ENCODE assay signal across 11 cellular contexts in genomic region chr9:37938121-37938906, GRCh38. TPM values are rescaled to one million over a fixed set of nuclear protein-coding genes. Genes with fewer than 3 reads are reported as not detected.
DNase-seq lines count a peak whose midpoint lies in the region; ATAC-seq and TF ChIP-seq lines count a peak whose summit lies in the region.
"Had no signal": no experiment of that assay in that cellular context is flagged by ENCODE, and none has a peak within 500 bp of the region (broad histone marks: within the 10 kb centered on the region; RNA-seq: fewer than 3 reads in every experiment).

No MANE protein-coding gene starts in this region.

- no peaks in the 10 kb centered on the region for H3K9me2 ChIP-seq in SK-N-SH

- intact Hi-C loops in activated CD4-positive, alpha-beta T cell treated with anti-CD3 and anti-CD28 coated beads for 36 hours (cut with DNase I, micrococcal nuclease): no loop called here
- intact Hi-C loops in CD14-positive monocyte (cut with micrococcal nuclease): no loop called here

- H3K4me3 ChIP-seq in SK-N-SH (ENCODE audit: low read depth in 2 of 2, low read length in 1 of 2): peak overlapping the region; percentile 25 to 29; a peak in 2 of 4 replicates
- no peak overlapping the region for H3K4me3 ChIP-seq in osteoblast (ENCODE audit: insufficient read depth, low read length)
- H3K4me3 ChIP-seq: thyroid gland had no signal

- H3K27me3 Mint-ChIP-seq in activated CD4-positive, alpha-beta T cell treated with anti-CD3 and anti-CD28 coated beads for 36 hours: no peaks in the 10 kb centered on the region
- no peaks in the 10 kb centered on the region for H3K27me3 Mint-ChIP-seq in naive thymus-derived CD8-positive, alpha-beta T cell
- peaks cover 0 to 3% (median 2%) of the 10 kb centered on the region in 3 donors for H3K27me3 Mint-ChIP-seq in CD14-positive monocyte (ENCODE audit: low read depth in 3 of 3)

- H3K36me3 ChIP-seq in SK-N-SH (replicated peaks in 1 of 2; ENCODE audit: control insufficient read depth in 1 of 2, insufficient read depth in 2 of 2, low read length in 1 of 2) (peaks cover 12 to 15% of the 10 kb centered on the region in 2 experiments), osteoblast (ENCODE audit: insufficient read depth, low read length) (peaks cover 2% of the 10 kb centered on the region)
- H3K36me3 ChIP-seq: thyroid gland had no signal

- DNase-seq in GM04503 (ENCODE audit: low read depth) (peak; percentile 49), SK-N-SH (peak; percentile 79), foreskin melanocyte (peak; percentile 23), osteoblast (ENCODE audit: insufficient read length, low spot score, missing footprints) (peak; percentile 90), midbrain (lab: John Stamatoyannopoulos, UW) (no peak), CD14-positive monocyte (ENCODE audit: low spot score) (no peak)
- DNase-seq in activated CD4-positive, alpha-beta T cell treated with anti-CD3 and anti-CD28 coated beads for 36 hours: no peak
- DNase-seq in naive thymus-derived CD8-positive, alpha-beta T cell: no peak
- DNase-seq: effector CD8-positive, alpha-beta T cell; NCI-H187; thyroid gland had no signal

- no peaks in the 10 kb centered on the region for H3K36me3 Mint-ChIP-seq in activated CD4-positive, alpha-beta T cell treated with anti-CD3 and anti-CD28 coated beads for 36 hours (ENCODE audit: low read depth)
- H3K36me3 Mint-ChIP-seq in naive thymus-derived CD8-positive, alpha-beta T cell: no peaks in the 10 kb centered on the region
- H3K36me3 Mint-ChIP-seq in CD14-positive monocyte: no peaks in the 10 kb centered on the region

- no peaks in the 10 kb centered on the region for H3K9me3 Mint-ChIP-seq in activated CD4-positive, alpha-beta T cell treated with anti-CD3 and anti-CD28 coated beads for 36 hours (ENCODE audit: low read depth)
- no peaks in the 10 kb centered on the region for H3K9me3 Mint-ChIP-seq in naive thymus-derived CD8-positive, alpha-beta T cell
- H3K9me3 Mint-ChIP-seq in CD14-positive monocyte: no peaks in the 10 kb centered on the region

- peak overlapping the region; percentile 58; the same call in 1 of the 2 replicates for H3K9ac ChIP-seq in SK-N-SH

- H3K4me1 ChIP-seq in SK-N-SH (ENCODE audit: control insufficient read depth in 1 of 2, insufficient read depth in 2 of 2, low read depth in 1 of 2, low read length in 1 of 2) (peaks cover 52 to 90% of the 10 kb centered on the region in 2 experiments), osteoblast (ENCODE audit: insufficient read depth, low read length) (peaks cover 50% of the 10 kb centered on the region)

- no peaks in the 10 kb centered on the region for H3K4me1 Mint-ChIP-seq in activated CD4-positive, alpha-beta T cell treated with anti-CD3 and anti-CD28 coated beads for 36 hours
- H3K4me1 Mint-ChIP-seq in naive thymus-derived CD8-positive, alpha-beta T cell: no peaks in the 10 kb centered on the region
- H3K4me1 Mint-ChIP-seq in CD14-positive monocyte: peaks cover 3% of the 10 kb centered on the region

- H3K9me3 ChIP-seq in SK-N-SH (no peaks in the 10 kb centered on the region), osteoblast (ENCODE audit: low read depth, low read length) (no peaks in the 10 kb centered on the region)
- H3K9me3 ChIP-seq: thyroid gland had no signal

- H3K27ac ChIP-seq in SK-N-SH (ENCODE audit: low read depth in 2 of 2, low read length in 1 of 2) (peak overlapping the region; percentile 94 to 100), osteoblast (ENCODE audit: low read depth, low read length) (peak overlapping the region; percentile 77)
- H3K27ac ChIP-seq: thyroid gland had no signal

- no peak overlapping the region; the same call in 1 of the 2 replicates for H2AFZ ChIP-seq in SK-N-SH (ENCODE audit: low read depth)
- H2AFZ ChIP-seq in osteoblast (ENCODE audit: low read length): no peak overlapping the region

- H3K27ac Mint-ChIP-seq in activated CD4-positive, alpha-beta T cell treated with anti-CD3 and anti-CD28 coated beads for 36 hours: no peak overlapping the region
- no peak overlapping the region for H3K27ac Mint-ChIP-seq in naive thymus-derived CD8-positive, alpha-beta T cell
- H3K27ac Mint-ChIP-seq in CD14-positive monocyte: peak overlapping the region in 2 of 7 donors; percentile 26 to 59

- 0 out of 2 replicates have a peak, but pooled peaks have one; percentile 13 for TF ChIP-seq CTCF in SK-N-SH (IDR thresholded peaks at IDR 0.05)
- no peak for TF ChIP-seq CTCF in osteoblast (IDR thresholded peaks at IDR 0.05; ENCODE audit: extremely low read depth, low read depth, low read length)
- no peak for TF ChIP-seq CTCF in CD14-positive monocyte (IDR thresholded peaks at IDR 0.05)

- CTCF ChIA-PET in SK-N-SH (lab: Yijun Ruan, JAX): interaction anchor here (0.9 to 3.5 kb wide), 12 partner anchors 9 to 273 kb away, joined by 3 to 41 read pairs (median 4); no protein-coding TSS in a partner anchor
- CTCF ChIA-PET in activated CD4-positive, alpha-beta T cell treated with anti-CD3 and anti-CD28 coated beads for 36 hours (lab: Charles Lee): interaction anchor here (0.6 kb wide), 1 partner anchor 841 kb away, joined by 3 read pairs; no protein-coding TSS in a partner anchor

- H3K79me2 ChIP-seq in SK-N-SH (ENCODE audit: insufficient read depth) (peaks cover 85% of the 10 kb centered on the region), osteoblast (ENCODE audit: insufficient read depth, low read length) (peaks cover 4% of the 10 kb centered on the region)

- H3K27me3 ChIP-seq in SK-N-SH (ENCODE audit: insufficient read depth) (no peaks in the 10 kb centered on the region), osteoblast (ENCODE audit: insufficient read depth, low read length) (no peaks in the 10 kb centered on the region)
- H3K27me3 ChIP-seq: thyroid gland had no signal

- peak; percentile 62 to 66 for TF ChIP-seq EP300 in SK-N-SH (IDR thresholded peaks at IDR 0.05; ENCODE audit: borderline replicate concordance in 1 of 2, low read depth in 1 of 2, low read length in 1 of 2)

- H3F3A ChIP-seq in SK-N-SH (replicated peaks; ENCODE audit: insufficient read depth): peaks cover 35% of the 10 kb centered on the region

- no peak overlapping the region for H3K4me3 Mint-ChIP-seq in activated CD4-positive, alpha-beta T cell treated with anti-CD3 and anti-CD28 coated beads for 36 hours
- H3K4me3 Mint-ChIP-seq in naive thymus-derived CD8-positive, alpha-beta T cell: no peak overlapping the region
- no peak overlapping the region for H3K4me3 Mint-ChIP-seq in CD14-positive monocyte

- TF ChIP-seq RAD21 in SK-N-SH (IDR thresholded peaks at IDR 0.05; ENCODE audit: low read length): peak; percentile 1; the same call in 1 of the 2 replicates

- H4K20me1 ChIP-seq in SK-N-SH (ENCODE audit: insufficient read depth): no peaks in the 10 kb centered on the region
- H4K20me1 ChIP-seq in osteoblast (ENCODE audit: insufficient read depth, low read length): no peaks in the 10 kb centered on the region

- POLR2A ChIA-PET in SK-N-SH (lab: Yijun Ruan, JAX): interaction anchor here (0.6 to 1.7 kb wide), 7 partner anchors 11 to 434 kb away, joined by 3 to 6 read pairs (median 5); no protein-coding TSS in a partner anchor
- POLR2A ChIA-PET in activated CD4-positive, alpha-beta T cell treated with anti-CD3 and anti-CD28 coated beads for 36 hours (lab: Charles Lee): no interaction called here
- POLR2A ChIA-PET in naive thymus-derived CD8-positive, alpha-beta T cell (lab: Charles Lee): no interaction called here

- ATAC-seq in activated CD4-positive, alpha-beta T cell treated with anti-CD3 and anti-CD28 coated beads for 36 hours: no peak
- no peak for ATAC-seq in naive thymus-derived CD8-positive, alpha-beta T cell

- 9% methylated on average over 17 of the region's 22 CpGs for WGBS in SK-N-SH (ENCODE audit: low lambda C conversion rate)

- H3K4me2 ChIP-seq in SK-N-SH (peak overlapping the region; percentile 78), osteoblast (ENCODE audit: insufficient read depth, low read length) (peak overlapping the region; percentile 4)

TF ChIP-seq in SK-N-SH, 30 proteins besides CTCF, POLR2A, EP300 and RAD21 (continues in another document):
- TF ChIP-seq, protein P1, sequence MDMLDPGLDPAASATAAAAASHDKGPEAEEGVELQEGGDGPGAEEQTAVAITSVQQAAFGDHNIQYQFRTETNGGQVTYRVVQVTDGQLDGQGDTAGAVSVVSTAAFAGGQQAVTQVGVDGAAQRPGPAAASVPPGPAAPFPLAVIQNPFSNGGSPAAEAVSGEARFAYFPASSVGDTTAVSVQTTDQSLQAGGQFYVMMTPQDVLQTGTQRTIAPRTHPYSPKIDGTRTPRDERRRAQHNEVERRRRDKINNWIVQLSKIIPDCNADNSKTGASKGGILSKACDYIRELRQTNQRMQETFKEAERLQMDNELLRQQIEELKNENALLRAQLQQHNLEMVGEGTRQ (IDR thresholded peaks at IDR 0.05; ENCODE audit: borderline replicate concordance, low read depth, low read length): no peak
- TF ChIP-seq FOXM1 (IDR thresholded peaks at IDR 0.05; ENCODE audit: low read depth) (no peak), GABPA (IDR thresholded peaks at IDR 0.05; ENCODE audit: low read depth) (no peak), TAF1 (IDR thresholded peaks at IDR 0.05; ENCODE audit: borderline replicate concordance, low read depth, low read length) (no peak), JUND (IDR thresholded peaks at IDR 0.05) (peak; percentile 72), GATA2 (CRISPR knock-in tag; IDR thresholded peaks at IDR 0.05) (peak; percentile 66), NFIC (IDR thresholded peaks at IDR 0.05; ENCODE audit: borderline replicate concordance) (no peak; the same call in 1 of the 2 replicates), TEAD4 (IDR thresholded peaks at IDR 0.05; ENCODE audit: borderline replicate concordance, insufficient read depth) (peak; percentile 25; the same call in 1 of the 2 replicates), FOXJ3 (CRISPR knock-in tag; IDR thresholded peaks at IDR 0.05) (no peak), RFX5 (IDR thresholded peaks at IDR 0.05; ENCODE audit: low read length) (no peak), SIN3A (IDR thresholded peaks at IDR 0.05; ENCODE audit: borderline replicate concordance, low read depth, low read length) (peak; percentile 26; the same call in 1 of the 2 replicates), TCF12 (IDR thresholded peaks at IDR 0.05) (peak; percentile 63), RCOR1 (IDR thresholded peaks at IDR 0.05; ENCODE audit: low read length) (peak; percentile 64; the same call in 1 of the 2 replicates), YY1 (IDR thresholded peaks at IDR 0.05; ENCODE audit: low read depth) (peak; percentile 44; the same call in 1 of the 2 replicates), EZH2phosphoT487 (IDR thresholded peaks at IDR 0.05; ENCODE audit: borderline replicate concordance, low read depth) (no peak)

RNA-seq across cellular contexts. Expression of gene SLC25A51, which starts 34.4 kb away (rescaled TPM):
- polyA plus RNA-seq in SK-N-SH (2012; rRNA removed) (13.3 and 14.9 TPM in 2 replicates), CD14-positive monocyte (1 to 10 TPM; 5.9 to 8.9 TPM)
- 13.0 and 16.1 TPM in 2 replicates for polyA plus RNA-seq in SK-N-SH (2012; cell fraction: cytosol; rRNA removed)
- polyA plus RNA-seq in SK-N-SH (2012; cell fraction: nucleus; rRNA removed): 15.7 and 22.1 TPM in 2 replicates
- 114 and 119 TPM in 2 replicates for total RNA-seq in osteoblast
- total RNA-seq in activated CD4-positive, alpha-beta T cell treated with anti-CD3 and anti-CD28 coated beads for 36 hours: 10 to 100 TPM; 25.5 to 29.4 TPM
- total RNA-seq in naive thymus-derived CD8-positive, alpha-beta T cell: 10 to 100 TPM; 32.5 to 35.1 TPM
- 10 to 100 TPM in 2 of 3 donors, 1 to 10 TPM in 1; 8.9 to 12.4 (median 12.3) TPM for polyA plus RNA-seq in naive thymus-derived CD8-positive, alpha-beta T cell

Comparison
In these comparisons a context has a peak if more than half of its experiments do, and no peak if none do; other contexts are left out.
1. DNase-seq: peak in GM04503 (single experiment), SK-N-SH (single experiment), foreskin melanocyte (single experiment) and osteoblast (single experiment); none in activated CD4-positive, alpha-beta T cell treated with anti-CD3 and anti-CD28 coated beads for 36 hours (single experiment), naive thymus-derived CD8-positive, alpha-beta T cell (0 of 10), midbrain (single experiment) and CD14-positive monocyte (single experiment).